ENCODE assay signal across 6 cellular contexts in the genomic region with DNA sequence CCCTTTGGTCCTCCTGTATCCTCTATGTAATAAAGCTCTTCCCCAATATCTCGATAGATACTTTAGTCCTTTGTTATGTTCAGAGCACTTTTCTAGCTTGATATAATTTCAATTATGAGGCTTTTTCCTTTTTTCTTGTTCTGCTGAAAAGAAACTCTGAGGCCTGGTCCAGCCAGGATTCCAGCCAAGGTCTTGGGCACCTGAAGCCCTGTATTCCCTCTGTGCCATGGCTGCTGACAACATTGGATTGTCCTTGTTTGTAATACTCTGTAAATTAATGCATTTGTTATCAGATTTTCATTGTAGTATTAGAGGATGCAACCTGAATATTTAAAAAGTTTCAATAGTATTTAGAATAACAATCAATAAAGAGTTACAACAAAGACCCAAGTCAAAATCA.
"Had no signal": no experiment of that assay in that cellular context is flagged by ENCODE, and none has a peak within 500 bp of the region (broad histone marks: within the 10 kb centered on the region; RNA-seq: fewer than 3 reads in every experiment).

No MANE protein-coding gene starts in this region.

- H3K4me2 ChIP-seq: GM23338 had no signal

- DNase-seq: H9, HCEC 1CT, KBM-7 had no signal

- H3K27ac ChIP-seq: HL-60 had no signal

- H3K4me3 ChIP-seq: GM23338 had no signal

- ATAC-seq: GM23338, HepG2 had no signal
